ENCODE assay signal across 2 cellular contexts in genomic region chr15:41832208-41832607, GRCh38.
TF ChIP-seq lines count a peak whose summit lies in the region.

No MANE protein-coding gene starts in this region.

TF ChIP-seq in HEK293, 187 proteins besides CTCF, POLR2A, EP300 and RAD21:
- TF ChIP-seq HOXC10 (CRISPR knock-in tag; IDR thresholded peaks at IDR 0.05) (no peak), ZNF211 (tag by site-specific recombination; IDR thresholded peaks at IDR 0.05; ENCODE audit: low read depth) (no peak), AEBP2 (tag by site-specific recombination; IDR thresholded peaks at IDR 0.05; ENCODE audit: borderline replicate concordance) (no peak), ZNF121 (tag by site-specific recombination; IDR thresholded peaks at IDR 0.05) (0 out of 2 replicates have a peak, but pooled peaks have one; percentile 43), ZNF792 (tag by site-specific recombination; IDR thresholded peaks at IDR 0.05) (no peak), GLIS2 (tag by site-specific recombination; IDR thresholded peaks at IDR 0.05) (no peak)

TF ChIP-seq in WTC11, 78 proteins besides CTCF, POLR2A, EP300 and RAD21 (continued from another document):
- TF ChIP-seq ZNF423 (CRISPR knock-in tag; IDR thresholded peaks at IDR 0.05) (no peak), ZNF121 (CRISPR knock-in tag; IDR thresholded peaks at IDR 0.05) (0 out of 2 replicates have a peak, but pooled peaks have one; percentile 19), TCF7 (CRISPR knock-in tag; IDR thresholded peaks at IDR 0.05; ENCODE audit: low read depth) (no peak), ZNF416 (CRISPR knock-in tag; IDR thresholded peaks at IDR 0.05) (no peak), ZNF512 (CRISPR knock-in tag; IDR thresholded peaks at IDR 0.05; ENCODE audit: borderline replicate concordance) (no peak), ATF6 (CRISPR knock-in tag; IDR thresholded peaks at IDR 0.05) (no peak), HMGA2 (CRISPR knock-in tag; IDR thresholded peaks at IDR 0.05) (no peak), OVOL2 (CRISPR knock-in tag; IDR thresholded peaks at IDR 0.05; ENCODE audit: borderline replicate concordance) (no peak)
